Comparison of ENCODE assay signal across 21 cellular contexts in the genomic region with DNA sequence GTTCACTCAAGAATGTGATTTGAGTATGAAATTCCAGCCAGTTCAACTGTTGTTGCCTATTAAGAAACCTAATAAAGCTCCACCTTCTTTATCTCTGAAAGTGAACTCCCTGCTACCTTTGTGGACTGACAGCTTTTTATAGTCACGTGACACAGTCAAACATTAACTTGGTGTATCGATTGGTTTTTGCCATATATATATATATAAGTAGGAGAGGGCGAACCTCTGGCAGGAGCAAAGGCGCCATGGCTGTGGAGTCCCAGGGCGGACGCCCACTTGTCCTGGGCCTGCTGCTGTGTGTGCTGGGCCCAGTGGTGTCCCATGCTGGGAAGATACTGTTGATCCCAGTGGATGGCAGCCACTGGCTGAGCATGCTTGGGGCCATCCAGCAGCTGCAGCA. TPM values are rescaled to one million over a fixed set of nuclear protein-coding genes. Genes with fewer than 3 reads are reported as not detected.
DNase-seq lines count a peak whose midpoint lies in the region; ATAC-seq, FAIRE-seq and TF ChIP-seq lines count a peak whose summit lies in the region.
"Had no signal": no experiment of that assay in that cellular context is flagged by ENCODE, and none has a peak within 500 bp of the region (broad histone marks: within the 10 kb centered on the region; RNA-seq: fewer than 3 reads in every experiment).

A gene (plus strand): TSS at position 228 of the 400 bp plus-strand sequence. CDS start 18 bp downstream, at position 246.

- peak within 1 kb of the TSS; percentile 81 for H3K27ac Mint-ChIP-seq in Calu3 (ENCODE audit: unreplicated experiment)
- H3K27ac Mint-ChIP-seq: CD8-positive, alpha-beta memory T cell had no signal

- no peaks in the 10 kb centered on the region for H3K79me2 ChIP-seq in HepG2 (ENCODE audit: insufficient read depth, low read length)

- no peaks in the 10 kb centered on the region for H4K20me1 ChIP-seq in HepG2 (ENCODE audit: insufficient read depth, low read length)

- peak within 1 kb of the TSS in 3 of 4 donors; percentile 27 to 84 (median 31) for H3K27ac ChIP-seq in Peyer's patch
- no peak within 1 kb of the TSS for H3K27ac ChIP-seq in HepG2 (ENCODE audit: extremely low read length, insufficient read depth, low read length)
- peak within 1 kb of the TSS; percentile 57 to 86 for H3K27ac ChIP-seq in small intestine (ENCODE audit: low read depth in 1 of 2, low read length in 1 of 2)
- H3K27ac ChIP-seq in SJCRH30, result no peak within 1 kb of the TSS
- H3K27ac ChIP-seq: RWPE1 had no signal

- no peak for TF ChIP-seq EP300 in HepG2 (IDR thresholded peaks at IDR 0.05; ENCODE audit: low read depth in 2 of 2, low read length in 2 of 2)
- TF ChIP-seq EP300 in HepG2 (CRISPR knock-in tag; IDR thresholded peaks at IDR 0.05; ENCODE audit: borderline replicate concordance), result no peak

- no peak within 1 kb of the TSS for H3K9ac ChIP-seq in HepG2 (ENCODE audit: insufficient read depth, low read depth, low read length)

- H3K36me3 Mint-ChIP-seq in Calu3 (ENCODE audit: insufficient read depth, unreplicated experiment), result peaks cover 30% of the 10 kb centered on the region
- H3K36me3 Mint-ChIP-seq: CD8-positive, alpha-beta memory T cell had no signal

- ATAC-seq in HepG2, result peak; percentile 13; the same call in 1 of the 3 replicates

- H3K4me3 ChIP-seq in Peyer's patch (no peak within 1 kb of the TSS), HepG2 (replicated peaks in 1 of 3; ENCODE audit: insufficient read depth in 1 of 3, low read depth in 2 of 3, low read length in 3 of 3) (no peak within 1 kb of the TSS), small intestine (ENCODE audit: low read depth in 1 of 2, low read length in 2 of 2) (peak within 1 kb of the TSS in 1 of 2 donors; percentile 60), SJCRH30 (no peak within 1 kb of the TSS)

- WGBS in HepG2 (ENCODE audit: low lambda C conversion rate), result 62% methylated on average over 6 of the region's 6 CpGs
- WGBS in small intestine, 3 donors, result 19 to 60% (median 30%) methylated on average over 6 of the region's 6 CpGs

- CTCF ChIA-PET in Calu3 (lab: Charles Lee) (interaction anchor here (0.9 to 1.4 kb wide), 3 partner anchors 53 to 64 kb away, joined by 3 to 4 read pairs (median 4); no protein-coding TSS in a partner anchor), HepG2 (lab: Yijun Ruan, JAX; ENCODE audit: low intra/inter-chr PET ratio, low total read pairs) (no interaction called here)

- H3K4me1 ChIP-seq in Peyer's patch, result peaks cover 0 to 32% (median 3%) of the 10 kb centered on the region in 4 donors
- H3K4me1 ChIP-seq in HepG2 (ENCODE audit: insufficient read depth, low read length), result peaks cover 46% of the 10 kb centered on the region
- H3K4me1 ChIP-seq in small intestine (ENCODE audit: control insufficient read depth in 2 of 2, insufficient read depth in 1 of 2, low read depth in 1 of 2, low read length in 1 of 2), result peaks cover 0 to 12% of the 10 kb centered on the region in 2 donors
- no peaks in the 10 kb centered on the region for H3K4me1 ChIP-seq in SJCRH30

- peaks cover 84% of the 10 kb centered on the region for H3K4me1 Mint-ChIP-seq in Calu3 (ENCODE audit: low read depth, unreplicated experiment)
- H3K4me1 Mint-ChIP-seq: CD8-positive, alpha-beta memory T cell had no signal

- intact Hi-C loops in Calu3 (cut with micrococcal nuclease; ENCODE audit: unreplicated experiment), result loop anchor here (5.0 to 10.0 kb wide), 2 partner anchors 68 to 125 kb away; a partner anchor contains a TSS
- intact Hi-C loops in HepG2 (cut with micrococcal nuclease; ENCODE audit: unreplicated experiment), result no loop called here

- H3K36me3 ChIP-seq in Peyer's patch, result no peaks in the 10 kb centered on the region
- no peaks in the 10 kb centered on the region for H3K36me3 ChIP-seq in HepG2 (replicated peaks in 1 of 2; ENCODE audit: control insufficient read depth in 1 of 2, insufficient read depth in 2 of 2, low read length in 2 of 2)
- H3K36me3 ChIP-seq in small intestine (ENCODE audit: control insufficient read depth in 2 of 2, insufficient read depth in 2 of 2, low read length in 2 of 2), result no peaks in the 10 kb centered on the region
- H3K36me3 ChIP-seq in SJCRH30, result no peaks in the 10 kb centered on the region

- no peak within 1 kb of the TSS for H2AFZ ChIP-seq in HepG2 (ENCODE audit: low read length)

- DNase-seq in Calu3, result peak; percentile 62
- DNase-seq in Peyer's patch, result no peak
- DNase-seq in HepG2 (ENCODE audit: low spot score), result peak; percentile 30
- DNase-seq in small intestine, result peak; percentile 95
- DNase-seq in activated naive CD4-positive, alpha-beta T cell (lab: John Stamatoyannopoulos, UW), result no peak
- no peak for DNase-seq in SJCRH30
- no peak for DNase-seq in stimulated activated CD4-positive, alpha-beta T cell treated with anti-CD3 and anti-CD28 coated beads, Interleukin-15, amount 100 ng/mL, for 24 hours
- DNase-seq: ACHN; C1 segment of cervical spinal cord; CD8-positive, alpha-beta memory T cell; DND-41; NCI-H1105 treated with DMSO at 0.1 percent for 48 hours; NCI-H1694; NCI-H2081 treated with DMSO at 0.1 percent for 48 hours; NCI-H774 had no signal

- no peaks in the 10 kb centered on the region for H3K9me3 Mint-ChIP-seq in Calu3 (ENCODE audit: low read depth, unreplicated experiment)

- no peaks in the 10 kb centered on the region for H3K27me3 Mint-ChIP-seq in Calu3 (ENCODE audit: unreplicated experiment)

- POLR2A ChIA-PET in HepG2 (lab: Yijun Ruan, JAX), result no interaction called here

- peak within 1 kb of the TSS; percentile 59 for H3K4me3 Mint-ChIP-seq in Calu3 (ENCODE audit: low read depth, unreplicated experiment)
- H3K4me3 Mint-ChIP-seq: CD8-positive, alpha-beta memory T cell had no signal

- TF ChIP-seq RAD21 in HepG2 (CRISPR knock-in tag; IDR thresholded peaks at IDR 0.05), result no peak

- TF ChIP-seq CTCF in Calu3 (IDR thresholded peaks at IDR 0.05; ENCODE audit: unreplicated experiment), result no peak
- TF ChIP-seq CTCF in Peyer's patch (IDR thresholded peaks at IDR 0.05), result no peak
- TF ChIP-seq CTCF in HepG2 (CRISPR knock-in tag; IDR thresholded peaks at IDR 0.05), result no peak

- no peak for FAIRE-seq in HepG2 (lab: Jason Lieb, UNC)
- no peak for FAIRE-seq in small intestine (lab: Jason Lieb, UNC)
- FAIRE-seq: H54 had no signal

- H3K9me3 ChIP-seq in Peyer's patch (no peaks in the 10 kb centered on the region), HepG2 (ENCODE audit: low read length) (no peaks in the 10 kb centered on the region), small intestine (ENCODE audit: control insufficient read depth, low read depth) (no peaks in the 10 kb centered on the region), SJCRH30 (replicated peaks) (no peaks in the 10 kb centered on the region)

- in situ Hi-C loops in HepG2 (cut with HindIII; ENCODE audit: extremely low pct_ligation_motif_present, low pct_unique_long_range_greater_than_20kb), result no loop called here

- no TSS peak for BruUV-seq in Calu3 (replicated peaks; lab: Mats Ljungman, UMichigan)
- BruUV-seq in HepG2 (replicated peaks; lab: Mats Ljungman, UMichigan), result no TSS peak

- TF ChIP-seq POLR2A in Peyer's patch (IDR thresholded peaks at IDR 0.05) (peak in 1 of 2 donors; percentile 13), HepG2 (IDR thresholded peaks at IDR 0.05; ENCODE audit: insufficient read depth in 1 of 2, low read depth in 2 of 2, low read length in 2 of 2) (no peak)

- H3K27me3 ChIP-seq in Peyer's patch, result no peaks in the 10 kb centered on the region
- peaks cover 9 to 74% of the 10 kb centered on the region in 2 experiments; a peak in 3 of 5 replicates for H3K27me3 ChIP-seq in HepG2 (ENCODE audit: control insufficient read depth in 1 of 2, insufficient read depth in 2 of 2, low read length in 2 of 2)
- no peaks in the 10 kb centered on the region for H3K27me3 ChIP-seq in small intestine (ENCODE audit: control insufficient read depth in 2 of 2, insufficient read depth in 2 of 2, low read length in 2 of 2)
- H3K27me3 ChIP-seq in SJCRH30, result no peaks in the 10 kb centered on the region; the same call in 1 of the 2 replicates

- H3K4me2 ChIP-seq in HepG2 (ENCODE audit: low read depth, low read length), result no peak within 1 kb of the TSS

TF ChIP-seq in HepG2, 621 proteins besides CTCF, POLR2A, EP300 and RAD21 (continues in another document):
- TF ChIP-seq, protein P1, sequence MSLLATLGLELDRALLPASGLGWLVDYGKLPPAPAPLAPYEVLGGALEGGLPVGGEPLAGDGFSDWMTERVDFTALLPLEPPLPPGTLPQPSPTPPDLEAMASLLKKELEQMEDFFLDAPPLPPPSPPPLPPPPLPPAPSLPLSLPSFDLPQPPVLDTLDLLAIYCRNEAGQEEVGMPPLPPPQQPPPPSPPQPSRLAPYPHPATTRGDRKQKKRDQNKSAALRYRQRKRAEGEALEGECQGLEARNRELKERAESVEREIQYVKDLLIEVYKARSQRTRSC (CRISPR knock-in tag; IDR thresholded peaks at IDR 0.05; ENCODE audit: low read depth), result no peak

RNA-seq across cellular contexts. Expression of the gene that starts here (rescaled TPM):
- total RNA-seq in Calu3 (2022) (26.7 and 43.9 TPM in 2 replicates), Peyer's patch (10 to 100 TPM in 3 of 4 donors, 1 to 10 TPM in 1; 1.7 to 72.9 (median 26.9) TPM), HepG2 (2016; rRNA removed; fragmentation: Illumina TruSeq; extraction: Trizol) (0.22 and 0.69 TPM in 2 replicates)
- total RNA-seq in HepG2 (2016; cell fraction: cytosol; rRNA removed; fragmentation: Illumina TruSeq; extraction: Trizol; ENCODE audit: low read depth), result 0.09 TPM in 1 of 2 replicates, not detected in the other
- 0.31 and 0.61 TPM in 2 replicates for total RNA-seq in HepG2 (2016; cell fraction: insoluble cytoplasmic fraction; rRNA removed; fragmentation: Illumina TruSeq; extraction: Trizol)
- 0.12 and 0.17 TPM in 2 replicates for total RNA-seq in HepG2 (2016; cell fraction: membrane; rRNA removed; fragmentation: Illumina TruSeq; extraction: Trizol)
- total RNA-seq in HepG2 (2016; cell fraction: nucleus; rRNA removed; fragmentation: Illumina TruSeq; extraction: Trizol), result 0.25 and 0.63 TPM in 2 replicates
- polyA plus RNA-seq in HepG2 (2011; rRNA removed) (0.75 and 3.6 TPM in 2 replicates), small intestine (10 to 100 TPM; 25.9 to 78.9 (median 30.0) TPM)
- polyA plus RNA-seq in HepG2 (2011; cell fraction: cytosol; rRNA removed), result 0.63 and 3.6 TPM in 2 replicates
- 0.21 and 1.0 TPM in 2 replicates for polyA plus RNA-seq in HepG2 (2011; cell fraction: nucleus; rRNA removed)
- polyA plus RNA-seq in HepG2 (2012), result 3.1 and 4.9 TPM in 2 replicates
- polyA plus RNA-seq in HepG2 (2016; cell fraction: cytosol; fragmentation: Illumina TruSeq; extraction: Trizol; ENCODE audit: low read depth), result 0.11 TPM in 1 of 2 replicates, not detected in the other
- 0.17 and 0.35 TPM in 2 replicates for polyA plus RNA-seq in HepG2 (2016; cell fraction: insoluble cytoplasmic fraction; fragmentation: Illumina TruSeq; extraction: Trizol; ENCODE audit: low read depth)
- 0.19 and 0.20 TPM in 2 replicates for polyA plus RNA-seq in HepG2 (2016; cell fraction: membrane; fragmentation: Illumina TruSeq; extraction: Trizol; ENCODE audit: low read depth)
- 0.93 TPM in 1 of 2 replicates, not detected in the other for polyA plus RNA-seq in HepG2 (2016; cell fraction: nucleus; fragmentation: Illumina TruSeq; extraction: Trizol; ENCODE audit: insufficient read depth, low read depth)
- polyA minus RNA-seq in HepG2 (2011; rRNA and poly(A)+ RNA removed; ENCODE audit: low replicate concordance), result 0.16 and 1.1 TPM in 2 replicates
- polyA minus RNA-seq in HepG2 (2011; cell fraction: cytosol; rRNA and poly(A)+ RNA removed), result 0.44 and 2.2 TPM in 2 replicates
- polyA minus RNA-seq in HepG2 (2011; cell fraction: nucleus; rRNA and poly(A)+ RNA removed), result 0.52 and 1.7 TPM in 2 replicates
- total RNA-seq in SJCRH30 (2014; rRNA removed; shearing (Covaris generic)), result not detected in 2 replicates
- total RNA-seq: CD8-positive, alpha-beta memory T cell; G401; HT1080; NCI-H460; OCI-LY7 had no signal
- polyA plus RNA-seq: CD8-positive, alpha-beta memory T cell had no signal

Comparison
In these comparisons a context has a peak if more than half of its experiments do, and no peak if none do; other contexts are left out.
1. RNA of the gene that starts here (polyA plus RNA-seq): 25.9 to 78.9 TPM in small intestine; 0.11 to 4.9 TPM in HepG2; every median in the first group is over 4 times any median in the second.
2. DNase-seq: peak in Calu3 (single experiment), HepG2 (single experiment) and small intestine (single experiment); none in Peyer's patch (0 of 3), activated naive CD4-positive, alpha-beta T cell (0 of 4), SJCRH30 (0 of 2) and stimulated activated CD4-positive, alpha-beta T cell treated with anti-CD3 and anti-CD28 coated beads, Interleukin-15, amount 100 ng/mL, for 24 hours (single experiment).
3. H3K27ac ChIP-seq: peak in Peyer's patch (3 of 4) and small intestine (2 of 2); none in HepG2 (single experiment) and SJCRH30 (single experiment).